23 cellular contexts compared by ENCODE assay signal in genomic region chr14:74457511-74457910, GRCh38. TPM values are rescaled to one million over a fixed set of nuclear protein-coding genes. Genes with fewer than 3 reads are reported as not detected.
"Had no signal": no experiment of that assay in that cellular context is flagged by ENCODE, and none has a peak within 500 bp of the region (broad histone marks: within the 10 kb centered on the region; RNA-seq: fewer than 3 reads in every experiment).

No MANE protein-coding gene starts in this region.

- H3K27ac Mint-ChIP-seq: activated CD4-positive, alpha-beta memory T cell treated with anti-CD3 and anti-CD28 coated beads for 36 hours; activated naive CD8-positive, alpha-beta T cell treated with anti-CD3 and anti-CD28 coated beads, Interleukin-2, amount 50 U/mL, for 24 hours; natural killer cell treated with Interleukin-12 subunit alpha and Interleukin-12 subunit beta and Interleukin-15 and Interleukin-18, amount 100 ng/mL, for 72 hours; stimulated activated effector memory CD8-positive, alpha-beta T cell treated with anti-CD3 and anti-CD28 coated beads, Interleukin-12 subunit alpha, Interleukin-12 subunit beta, amount 100 ng/mL, for 72 hours; T-helper 1 cell treated with Interleukin-12 subunit alpha and Interleukin-12 subunit beta and Interleukin-4 antibody, amounts not matched to agents 30 μg/mL and 1 μg/mL, for 36 hours had no signal

- H3K27me3 ChIP-seq: right lobe of liver, tibial artery had no signal

- ATAC-seq: activated naive CD8-positive, alpha-beta T cell treated with anti-CD3 and anti-CD28 coated beads, Interleukin-2, amount 50 U/mL, for 24 hours; left ventricle myocardium superior; natural killer cell treated with Interleukin-12 subunit alpha and Interleukin-12 subunit beta and Interleukin-15 and Interleukin-18, amount 100 ng/mL, for 72 hours; right lobe of liver; stimulated activated effector memory CD8-positive, alpha-beta T cell treated with anti-CD3 and anti-CD28 coated beads, Interleukin-12 subunit alpha, Interleukin-12 subunit beta, amount 100 ng/mL, for 72 hours; stimulated activated naive CD8-positive, alpha-beta T cell treated with anti-CD3 and anti-CD28 coated beads, Interleukin-15, amount 100 ng/mL, for 72 hours had no signal

- DNase-seq: activated CD4-positive, alpha-beta memory T cell treated with anti-CD3 and anti-CD28 coated beads for 36 hours; activated CD4-positive, alpha-beta T cell treated with anti-CD3 and anti-CD28 coated beads for 48 hours; activated CD4-positive, CD25-positive, alpha-beta regulatory T cell; activated effector memory CD4-positive, alpha-beta T cell treated with anti-CD3 and anti-CD28 coated beads, Interleukin-2, amount 50 U/mL, for 16 hours; activated naive CD4-positive, alpha-beta T cell treated with anti-CD3 and anti-CD28 coated beads, Interleukin-2, amount 50 U/mL, for 16 hours; activated naive CD8-positive, alpha-beta T cell treated with anti-CD3 and anti-CD28 coated beads, Interleukin-2, amount 50 U/mL, for 24 hours; activated T-cell treated with anti-CD3 and anti-CD28 coated beads for 4 hours; cerebellar nuclear complex; kidney glomerular epithelial cell; left ventricle myocardium superior; nucleus accumbens; right lobe of liver; stimulated activated CD4-positive, alpha-beta T cell treated with anti-CD3 and anti-CD28 coated beads, Interleukin-1b, Interleukin-23, amount 100 ng/mL, for 48 hours; stimulated activated naive CD8-positive, alpha-beta T cell treated with anti-CD3 and anti-CD28 coated beads, Interleukin-15, amount 100 ng/mL, for 72 hours; T1000; tibial artery had no signal

- H3K9me3 Mint-ChIP-seq: activated CD4-positive, alpha-beta memory T cell treated with anti-CD3 and anti-CD28 coated beads for 36 hours; natural killer cell treated with Interleukin-12 subunit alpha and Interleukin-12 subunit beta and Interleukin-15 and Interleukin-18, amount 100 ng/mL, for 72 hours; stimulated activated effector memory CD8-positive, alpha-beta T cell treated with anti-CD3 and anti-CD28 coated beads, Interleukin-12 subunit alpha, Interleukin-12 subunit beta, amount 100 ng/mL, for 72 hours; T-helper 1 cell treated with Interleukin-12 subunit alpha and Interleukin-12 subunit beta and Interleukin-4 antibody, amounts not matched to agents 30 μg/mL and 1 μg/mL, for 36 hours had no signal

- H3K9me3 ChIP-seq: right lobe of liver, tibial artery had no signal

- H3K27ac ChIP-seq: coronary artery, right lobe of liver, skin epidermis, tibial artery had no signal

- H3K4me1 Mint-ChIP-seq: activated naive CD8-positive, alpha-beta T cell treated with anti-CD3 and anti-CD28 coated beads, Interleukin-2, amount 50 U/mL, for 24 hours; stimulated activated effector memory CD8-positive, alpha-beta T cell treated with anti-CD3 and anti-CD28 coated beads, Interleukin-12 subunit alpha, Interleukin-12 subunit beta, amount 100 ng/mL, for 72 hours; stimulated activated naive CD8-positive, alpha-beta T cell treated with anti-CD3 and anti-CD28 coated beads, Interleukin-15, amount 100 ng/mL, for 72 hours had no signal

- H3K4me3 ChIP-seq: coronary artery, right lobe of liver, skin epidermis, tibial artery had no signal

- H3K4me1 ChIP-seq: right lobe of liver, tibial artery had no signal

- H3K36me3 ChIP-seq: right lobe of liver, tibial artery had no signal

- H3K4me3 Mint-ChIP-seq: activated CD4-positive, alpha-beta memory T cell treated with anti-CD3 and anti-CD28 coated beads for 36 hours; activated naive CD8-positive, alpha-beta T cell treated with anti-CD3 and anti-CD28 coated beads, Interleukin-2, amount 50 U/mL, for 24 hours; natural killer cell treated with Interleukin-12 subunit alpha and Interleukin-12 subunit beta and Interleukin-15 and Interleukin-18, amount 100 ng/mL, for 72 hours; stimulated activated effector memory CD8-positive, alpha-beta T cell treated with anti-CD3 and anti-CD28 coated beads, Interleukin-12 subunit alpha, Interleukin-12 subunit beta, amount 100 ng/mL, for 72 hours; stimulated activated naive CD8-positive, alpha-beta T cell treated with anti-CD3 and anti-CD28 coated beads, Interleukin-15, amount 100 ng/mL, for 72 hours; T-helper 1 cell treated with Interleukin-12 subunit alpha and Interleukin-12 subunit beta and Interleukin-4 antibody, amounts not matched to agents 30 μg/mL and 1 μg/mL, for 36 hours had no signal

- H3K36me3 Mint-ChIP-seq: activated CD4-positive, alpha-beta memory T cell treated with anti-CD3 and anti-CD28 coated beads for 36 hours; natural killer cell treated with Interleukin-12 subunit alpha and Interleukin-12 subunit beta and Interleukin-15 and Interleukin-18, amount 100 ng/mL, for 72 hours; stimulated activated effector memory CD8-positive, alpha-beta T cell treated with anti-CD3 and anti-CD28 coated beads, Interleukin-12 subunit alpha, Interleukin-12 subunit beta, amount 100 ng/mL, for 72 hours had no signal

RNA-seq across cellular contexts. Expression of gene SYNDIG1L, which starts 31.5 kb away (rescaled TPM):
- total RNA-seq: activated CD4-positive, alpha-beta memory T cell treated with anti-CD3 and anti-CD28 coated beads for 36 hours; epithelial cell of proximal tubule; fibroblast of villous mesenchyme; natural killer cell treated with Interleukin-12 subunit alpha and Interleukin-12 subunit beta and Interleukin-15 and Interleukin-18, amount 100 ng/mL, for 72 hours; right lobe of liver had no signal
